22 cellular contexts compared by ENCODE assay signal in the genomic region with DNA sequence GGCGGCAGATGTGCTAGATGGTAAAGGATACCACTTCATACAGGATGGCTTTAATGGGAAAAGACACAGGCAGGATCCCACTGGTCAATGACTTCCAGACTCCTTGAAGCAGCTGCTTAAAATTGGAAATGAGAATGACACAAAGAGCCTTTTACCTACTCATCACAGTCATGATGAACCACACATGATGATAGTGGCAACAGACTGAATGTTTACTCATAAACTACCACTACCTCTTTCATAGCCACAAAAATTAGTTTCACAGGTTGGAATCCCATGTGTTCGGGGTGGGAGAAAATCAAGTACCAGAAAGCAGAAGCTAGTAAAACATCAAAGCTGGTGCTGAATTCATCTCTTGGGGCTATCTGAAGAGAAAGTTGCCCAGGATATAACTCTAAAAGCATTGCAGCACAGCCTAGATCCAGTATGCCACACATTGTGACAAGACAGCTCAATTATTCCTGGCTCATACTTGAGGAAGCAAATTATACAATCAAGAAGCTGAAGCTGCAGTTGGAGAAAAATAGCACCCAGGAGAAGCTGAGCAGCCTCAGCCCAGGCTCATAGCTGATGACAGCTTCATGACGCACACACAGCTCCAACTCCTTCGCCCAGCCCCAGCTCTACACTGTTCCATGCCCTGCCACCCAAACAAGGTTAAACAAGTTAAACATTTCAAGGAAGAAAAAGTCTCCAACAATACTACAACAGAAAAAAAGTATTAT. TPM values are rescaled to one million over a fixed set of nuclear protein-coding genes. Genes with fewer than 3 reads are reported as not detected.
A peak's percentile ranks its signal among the peaks of the same experiment; 100 is the strongest.
DNase-seq lines count a peak whose midpoint lies in the region; ATAC-seq and TF ChIP-seq lines count a peak whose summit lies in the region.
"Had no signal": no experiment of that assay in that cellular context is flagged by ENCODE, and none has a peak within 500 bp of the region (broad histone marks: within the 10 kb centered on the region; RNA-seq: fewer than 3 reads in every experiment).

No MANE protein-coding gene starts in this region.

- H3K4me1 ChIP-seq in muscle layer of colon (ENCODE audit: insufficient read depth, low read length): peaks cover 7% of the 10 kb centered on the region
- no peaks in the 10 kb centered on the region for H3K4me1 ChIP-seq in Karpas-422 (ENCODE audit: low read length)

- DNase-seq in EH (ENCODE audit: low read depth): peak; percentile 23
- DNase-seq in RKO (ENCODE audit: low spot score): peak; percentile 7
- peak; percentile 54 for DNase-seq in fibroblast of mammary gland (ENCODE audit: low read depth)
- DNase-seq in activated CD4-positive, alpha-beta T cell treated with anti-CD3 and anti-CD28 coated beads for 1 hour: no peak
- no peak for DNase-seq in EL
- no peak for DNase-seq in Karpas-422
- DNase-seq: activated CD4-positive, CD25-positive, alpha-beta regulatory T cell; activated naive CD4-positive, alpha-beta T cell treated with anti-CD3 and anti-CD28 coated beads for 36 hours; central memory CD4-positive, alpha-beta T cell; MG63; naive thymus-derived CD4-positive, alpha-beta T cell; NCI-H2107; NCI-H748 treated with DMSO at 0.1 percent for 48 hours; stimulated activated CD4-positive, alpha-beta T cell treated with anti-CD3 and anti-CD28 coated beads, Interleukin-4, amount 100 ng/mL, for 1 hour; T-cell; trophoblast cell had no signal

- no peaks in the 10 kb centered on the region for H3K27me3 ChIP-seq in muscle layer of colon (ENCODE audit: control insufficient read depth in 1 of 2, insufficient read depth in 2 of 2, low read length in 2 of 2)
- no peaks in the 10 kb centered on the region for H3K27me3 ChIP-seq in Karpas-422 (ENCODE audit: low read length)
- H3K27me3 ChIP-seq: hepatocyte, MG63 had no signal

- H3K9me3 ChIP-seq in muscle layer of colon (ENCODE audit: low read length) (no peaks in the 10 kb centered on the region), Karpas-422 (ENCODE audit: low read length) (no peaks in the 10 kb centered on the region)
- H3K9me3 ChIP-seq: MG63 had no signal

- H3K9ac ChIP-seq in muscle layer of colon (ENCODE audit: low read length): no peak overlapping the region
- no peak overlapping the region for H3K9ac ChIP-seq in Karpas-422 (ENCODE audit: low read length)

- TF ChIP-seq CTCF in fibroblast of mammary gland (conservative IDR thresholded peaks at IDR 0.05; ENCODE audit: control insufficient read depth, insufficient read depth, low read depth, low read length): no peak

- no peak overlapping the region for H2AFZ ChIP-seq in Karpas-422 (ENCODE audit: low read length)
- H2AFZ ChIP-seq: hepatocyte had no signal

- peak overlapping the region; percentile 27 for H3K27ac ChIP-seq in muscle layer of colon (ENCODE audit: low read depth, low read length)
- H3K27ac ChIP-seq in Karpas-422 (ENCODE audit: low read length): no peak overlapping the region
- H3K27ac ChIP-seq: hepatocyte had no signal

- no peaks in the 10 kb centered on the region for H3K79me2 ChIP-seq in Karpas-422 (ENCODE audit: low read length)
- H3K79me2 ChIP-seq: hepatocyte had no signal

- H3K4me3 ChIP-seq in fibroblast of mammary gland (ENCODE audit: control insufficient read depth, low read depth, low read length) (no peak overlapping the region), muscle layer of colon (ENCODE audit: low read depth in 1 of 2, low read length in 2 of 2) (no peak overlapping the region), Karpas-422 (ENCODE audit: low read length) (no peak overlapping the region)
- H3K4me3 ChIP-seq: hepatocyte, MG63 had no signal

- no peaks in the 10 kb centered on the region for H3K9me2 ChIP-seq in Karpas-422 (replicated peaks; ENCODE audit: insufficient read depth, low read length)

- H3K36me3 ChIP-seq in muscle layer of colon (ENCODE audit: insufficient read depth, low read length) (peaks cover under 1% of the 10 kb centered on the region), Karpas-422 (ENCODE audit: insufficient read depth, low read length) (peaks cover 27% of the 10 kb centered on the region)

- no peak for ATAC-seq in GM18858 (IDR thresholded peaks at IDR 0.05; ENCODE audit: unreplicated experiment)
- ATAC-seq: left lobe of liver; naive thymus-derived CD4-positive, alpha-beta T cell; Panc1; sciatic nerve had no signal

- no peaks in the 10 kb centered on the region for H4K20me1 ChIP-seq in Karpas-422 (ENCODE audit: insufficient read depth, low read depth, low read length)

- H3K4me2 ChIP-seq in Karpas-422 (ENCODE audit: low read depth, low read length, poor library complexity, severe bottlenecking): no peak overlapping the region
- H3K4me2 ChIP-seq: hepatocyte had no signal

RNA-seq across cellular contexts. Expression of a gene that starts 29.0 kb away (rescaled TPM):
- total RNA-seq in Karpas-422 (2014; rRNA removed; shearing (Covaris generic); ENCODE audit: low replicate concordance): 0.18 TPM in 1 of 2 replicates, not detected in the other
- total RNA-seq: hepatocyte had no signal

Comparison
In these comparisons a context has a peak if more than half of its experiments do, and no peak if none do; other contexts are left out.
1. DNase-seq: peak in EH (single experiment), RKO (single experiment) and fibroblast of mammary gland (single experiment); none in activated CD4-positive, alpha-beta T cell treated with anti-CD3 and anti-CD28 coated beads for 1 hour (single experiment), EL (single experiment) and Karpas-422 (single experiment).